8 cellular contexts compared by ENCODE assay signal in genomic region chr16:89319883-89320716, GRCh38.
DNase-seq lines count a peak whose midpoint lies in the region; ATAC-seq and TF ChIP-seq lines count a peak whose summit lies in the region.

No MANE protein-coding gene starts in this region.

- H3K27me3 ChIP-seq in foreskin keratinocyte = no peaks in the 10 kb centered on the region
- H3K27me3 ChIP-seq in rectal smooth muscle tissue (ENCODE audit: control insufficient read depth, insufficient read depth, low read length) = no peaks in the 10 kb centered on the region

- no peak overlapping the region for H3K9ac ChIP-seq in rectal smooth muscle tissue (ENCODE audit: low read length)

- H3K4me1 ChIP-seq in foreskin keratinocyte = peaks cover 44% of the 10 kb centered on the region
- peaks cover 14% of the 10 kb centered on the region for H3K4me1 ChIP-seq in rectal smooth muscle tissue (ENCODE audit: control insufficient read depth, insufficient read depth, low read length)

- ATAC-seq in GM18520 (IDR thresholded peaks at IDR 0.05; ENCODE audit: unreplicated experiment) = peak; percentile 34
- ATAC-seq in foreskin keratinocyte = peak; percentile 73

- H3K27ac ChIP-seq in foreskin keratinocyte (peak overlapping the region; percentile 23), rectal smooth muscle tissue (ENCODE audit: low read depth, low read length) (peak overlapping the region; percentile 28)

- DNase-seq in Kasumi-1 (lab: John Stamatoyannopoulos, UW) = peak; percentile 23 to 29
- DNase-seq in activated T-cell treated with anti-CD3 and anti-CD28 coated beads, Interleukin-2, amount 50 U/mL, for 1 hour = peak; percentile 48
- DNase-seq in foreskin keratinocyte = peak; percentile 73 to 83
- DNase-seq in superior temporal gyrus (ENCODE audit: extremely low spot score) = no peak
- DNase-seq in DMS 273 treated with DMSO at 0.1 percent for 48 hours (lab: John Stamatoyannopoulos, UW) = no peak
- no peak for DNase-seq in NCI-H82 treated with DMSO at 0.1 percent for 48 hours (lab: John Stamatoyannopoulos, UW; ENCODE audit: unreplicated experiment)

- H3K36me3 ChIP-seq in rectal smooth muscle tissue (ENCODE audit: control insufficient read depth, insufficient read depth, low read length) = peaks cover 5% of the 10 kb centered on the region

- H3K4me3 ChIP-seq in rectal smooth muscle tissue (ENCODE audit: low read length) = peak overlapping the region; percentile 34

- no peak for TF ChIP-seq CTCF in foreskin keratinocyte (conservative IDR thresholded peaks at IDR 0.05)

Comparison
In these comparisons a context has a peak if more than half of its experiments do, and no peak if none do; other contexts are left out.
1. DNase-seq: peak in Kasumi-1 (2 of 2), activated T-cell treated with anti-CD3 and anti-CD28 coated beads, Interleukin-2, amount 50 U/mL, for 1 hour (single experiment) and foreskin keratinocyte (2 of 2); none in superior temporal gyrus (single experiment), DMS 273 treated with DMSO at 0.1 percent for 48 hours (single experiment) and NCI-H82 treated with DMSO at 0.1 percent for 48 hours (single experiment).